Comparison of ENCODE assay signal across 1 cellular context in the genomic region with DNA sequence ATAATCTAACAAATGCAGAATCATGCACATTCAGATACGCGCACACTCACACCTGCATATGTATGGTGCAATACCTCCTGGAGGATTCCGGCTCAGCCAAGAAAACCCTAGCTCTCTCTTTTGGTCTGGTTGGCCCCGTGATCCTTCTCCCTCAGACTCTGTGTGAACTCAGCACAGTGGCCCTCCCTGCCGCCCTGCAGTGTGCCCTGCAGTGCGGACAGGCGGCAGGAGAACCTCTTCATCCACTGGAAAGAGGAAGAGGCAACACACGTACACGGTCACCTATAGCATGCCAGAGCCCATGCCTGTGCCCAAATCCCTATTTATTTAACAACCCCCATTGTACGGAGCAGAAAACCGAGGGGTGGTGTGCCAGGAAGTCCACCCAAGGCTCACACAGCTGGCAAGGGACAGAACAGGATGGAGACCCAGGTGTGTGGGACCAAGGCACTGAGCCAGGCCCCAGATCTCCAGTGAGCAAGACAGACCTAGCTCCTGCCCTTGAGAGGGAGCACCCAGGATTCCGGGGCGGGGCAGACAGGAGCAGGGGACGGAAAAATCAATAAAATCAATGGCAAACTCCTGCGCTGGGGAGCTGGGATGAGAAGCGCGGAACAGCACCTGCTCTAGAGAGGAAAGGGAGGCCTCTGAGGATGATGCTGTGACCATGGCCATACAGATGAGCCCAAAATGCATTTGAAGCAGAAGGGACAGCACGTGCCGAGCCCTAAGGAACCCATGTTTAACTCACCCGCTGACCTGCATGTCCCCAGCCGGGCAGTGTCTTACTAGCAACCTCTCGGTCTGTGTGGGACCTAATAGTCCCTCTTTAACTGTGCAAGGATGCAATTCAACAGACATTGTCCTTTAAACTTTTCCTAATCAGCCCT.
TF ChIP-seq lines count a peak whose summit lies in the region.

No MANE protein-coding gene starts in this region.

TF ChIP-seq in HepG2, 621 proteins besides CTCF, POLR2A, EP300 and RAD21 (continued from another document and continues in another):
- TF ChIP-seq, protein P1, sequence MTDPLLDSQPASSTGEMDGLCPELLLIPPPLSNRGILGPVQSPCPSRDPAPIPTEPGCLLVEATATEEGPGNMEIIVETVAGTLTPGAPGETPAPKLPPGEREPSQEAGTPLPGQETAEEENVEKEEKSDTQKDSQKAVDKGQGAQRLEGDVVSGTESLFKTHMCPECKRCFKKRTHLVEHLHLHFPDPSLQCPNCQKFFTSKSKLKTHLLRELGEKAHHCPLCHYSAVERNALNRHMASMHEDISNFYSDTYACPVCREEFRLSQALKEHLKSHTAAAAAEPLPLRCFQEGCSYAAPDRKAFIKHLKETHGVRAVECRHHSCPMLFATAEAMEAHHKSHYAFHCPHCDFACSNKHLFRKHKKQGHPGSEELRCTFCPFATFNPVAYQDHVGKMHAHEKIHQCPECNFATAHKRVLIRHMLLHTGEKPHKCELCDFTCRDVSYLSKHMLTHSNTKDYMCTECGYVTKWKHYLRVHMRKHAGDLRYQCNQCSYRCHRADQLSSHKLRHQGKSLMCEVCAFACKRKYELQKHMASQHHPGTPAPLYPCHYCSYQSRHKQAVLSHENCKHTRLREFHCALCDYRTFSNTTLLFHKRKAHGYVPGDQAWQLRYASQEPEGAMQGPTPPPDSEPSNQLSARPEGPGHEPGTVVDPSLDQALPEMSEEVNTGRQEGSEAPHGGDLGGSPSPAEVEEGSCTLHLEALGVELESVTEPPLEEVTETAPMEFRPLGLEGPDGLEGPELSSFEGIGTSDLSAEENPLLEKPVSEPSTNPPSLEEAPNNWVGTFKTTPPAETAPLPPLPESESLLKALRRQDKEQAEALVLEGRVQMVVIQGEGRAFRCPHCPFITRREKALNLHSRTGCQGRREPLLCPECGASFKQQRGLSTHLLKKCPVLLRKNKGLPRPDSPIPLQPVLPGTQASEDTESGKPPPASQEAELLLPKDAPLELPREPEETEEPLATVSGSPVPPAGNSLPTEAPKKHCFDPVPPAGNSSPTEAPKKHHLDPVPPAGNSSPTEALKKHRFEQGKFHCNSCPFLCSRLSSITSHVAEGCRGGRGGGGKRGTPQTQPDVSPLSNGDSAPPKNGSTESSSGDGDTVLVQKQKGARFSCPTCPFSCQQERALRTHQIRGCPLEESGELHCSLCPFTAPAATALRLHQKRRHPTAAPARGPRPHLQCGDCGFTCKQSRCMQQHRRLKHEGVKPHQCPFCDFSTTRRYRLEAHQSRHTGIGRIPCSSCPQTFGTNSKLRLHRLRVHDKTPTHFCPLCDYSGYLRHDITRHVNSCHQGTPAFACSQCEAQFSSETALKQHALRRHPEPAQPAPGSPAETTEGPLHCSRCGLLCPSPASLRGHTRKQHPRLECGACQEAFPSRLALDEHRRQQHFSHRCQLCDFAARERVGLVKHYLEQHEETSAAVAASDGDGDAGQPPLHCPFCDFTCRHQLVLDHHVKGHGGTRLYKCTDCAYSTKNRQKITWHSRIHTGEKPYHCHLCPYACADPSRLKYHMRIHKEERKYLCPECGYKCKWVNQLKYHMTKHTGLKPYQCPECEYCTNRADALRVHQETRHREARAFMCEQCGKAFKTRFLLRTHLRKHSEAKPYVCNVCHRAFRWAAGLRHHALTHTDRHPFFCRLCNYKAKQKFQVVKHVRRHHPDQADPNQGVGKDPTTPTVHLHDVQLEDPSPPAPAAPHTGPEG (CRISPR knock-in tag; IDR thresholded peaks at IDR 0.05): peak; percentile 62; the same call in 1 of the 2 replicates
- TF ChIP-seq, protein P2, sequence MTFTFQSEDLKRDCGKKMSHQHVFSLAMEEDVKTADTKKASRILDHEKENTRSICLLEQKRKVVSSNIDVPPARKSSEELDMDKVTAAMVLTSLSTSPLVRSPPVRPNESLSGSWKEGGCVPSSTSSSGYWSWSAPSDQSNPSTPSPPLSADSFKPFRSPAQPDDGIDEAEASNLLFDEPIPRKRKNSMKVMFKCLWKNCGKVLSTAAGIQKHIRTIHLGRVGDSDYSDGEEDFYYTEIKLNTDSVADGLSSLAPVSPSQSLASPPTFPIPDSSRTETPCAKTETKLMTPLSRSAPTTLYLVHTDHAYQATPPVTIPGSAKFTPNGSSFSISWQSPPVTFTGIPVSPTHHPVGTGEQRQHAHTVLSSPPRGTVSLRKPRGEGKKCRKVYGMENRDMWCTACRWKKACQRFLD (CRISPR knock-in tag; IDR thresholded peaks at IDR 0.05; ENCODE audit: borderline replicate concordance): no peak
- TF ChIP-seq STAG1 (CRISPR knock-in tag; IDR thresholded peaks at IDR 0.05): no peak; the same call in 1 of the 2 replicates
- no peak for TF ChIP-seq NFE2L1 (CRISPR knock-in tag; IDR thresholded peaks at IDR 0.05; ENCODE audit: borderline replicate concordance)
- TF ChIP-seq ZFYVE20 (CRISPR knock-in tag; IDR thresholded peaks at IDR 0.05; ENCODE audit: borderline replicate concordance, low read depth): no peak
- TF ChIP-seq ZBTB7B (CRISPR knock-in tag; IDR thresholded peaks at IDR 0.05): peak; percentile 88; the same call in 1 of the 2 replicates
- TF ChIP-seq HIVEP1 (CRISPR knock-in tag; IDR thresholded peaks at IDR 0.05): no peak
- no peak for TF ChIP-seq ZNF121 (CRISPR knock-in tag; IDR thresholded peaks at IDR 0.05)
- no peak for TF ChIP-seq ZNF674 (CRISPR knock-in tag; IDR thresholded peaks at IDR 0.05; ENCODE audit: low read depth)
- no peak for TF ChIP-seq KLF13 (CRISPR knock-in tag; IDR thresholded peaks at IDR 0.05)
- no peak for TF ChIP-seq DR1 (CRISPR knock-in tag; IDR thresholded peaks at IDR 0.05)
- TF ChIP-seq TSC22D2 (CRISPR knock-in tag; IDR thresholded peaks at IDR 0.05; ENCODE audit: borderline replicate concordance): no peak
- no peak for TF ChIP-seq NPAS2 (CRISPR knock-in tag; IDR thresholded peaks at IDR 0.05; ENCODE audit: borderline replicate concordance)
- TF ChIP-seq ZNF605 (CRISPR knock-in tag; IDR thresholded peaks at IDR 0.05): no peak
- TF ChIP-seq ZNF232 (CRISPR knock-in tag; IDR thresholded peaks at IDR 0.05; ENCODE audit: borderline replicate concordance): no peak; the same call in 1 of the 2 replicates
- peak; percentile 60; the same call in 1 of the 2 replicates for TF ChIP-seq FOXC1 (CRISPR knock-in tag; IDR thresholded peaks at IDR 0.05; ENCODE audit: borderline replicate concordance)
- peak; percentile 23; the same call in 1 of the 2 replicates for TF ChIP-seq ZNF556 (CRISPR knock-in tag; IDR thresholded peaks at IDR 0.05; ENCODE audit: borderline replicate concordance)
- 0 out of 2 replicates have a peak, but pooled peaks have one; percentile 72 for TF ChIP-seq SRY (CRISPR knock-in tag; IDR thresholded peaks at IDR 0.05)
- no peak for TF ChIP-seq NFIC (IDR thresholded peaks at IDR 0.05; ENCODE audit: low read length)
- no peak for TF ChIP-seq POLR2AphosphoS2 (IDR thresholded peaks at IDR 0.05; ENCODE audit: low read depth, low read length)
- TF ChIP-seq U2AF2 (IDR thresholded peaks at IDR 0.05; ENCODE audit: low read depth, low read length): no peak
- TF ChIP-seq ADNP (CRISPR knock-in tag; IDR thresholded peaks at IDR 0.05): no peak
- TF ChIP-seq ZNF30 (CRISPR knock-in tag; IDR thresholded peaks at IDR 0.05): no peak
- TF ChIP-seq ZNF512B (CRISPR knock-in tag; IDR thresholded peaks at IDR 0.05; ENCODE audit: borderline replicate concordance): no peak
- no peak for TF ChIP-seq ELF3 (CRISPR knock-in tag; IDR thresholded peaks at IDR 0.05)
- peak; percentile 38; the same call in 1 of the 2 replicates for TF ChIP-seq ZSCAN25 (CRISPR knock-in tag; IDR thresholded peaks at IDR 0.05)
- no peak for TF ChIP-seq TIGD3 (CRISPR knock-in tag; IDR thresholded peaks at IDR 0.05; ENCODE audit: borderline replicate concordance)
- TF ChIP-seq ATF4 (CRISPR knock-in tag; IDR thresholded peaks at IDR 0.05): no peak
- TF ChIP-seq TMF1 (CRISPR knock-in tag; IDR thresholded peaks at IDR 0.05; ENCODE audit: low read depth): peak; percentile 91; the same call in 1 of the 2 replicates
- TF ChIP-seq ZNF687 (CRISPR knock-in tag; IDR thresholded peaks at IDR 0.05): peak; percentile 79
- TF ChIP-seq ZNF737 (CRISPR knock-in tag; IDR thresholded peaks at IDR 0.05; ENCODE audit: borderline replicate concordance): 0 out of 2 replicates have a peak, but pooled peaks have one; percentile 83
- TF ChIP-seq ZNF569 (CRISPR knock-in tag; IDR thresholded peaks at IDR 0.05; ENCODE audit: borderline replicate concordance): no peak
- no peak for TF ChIP-seq DMTF1 (CRISPR knock-in tag; IDR thresholded peaks at IDR 0.05)
- TF ChIP-seq SP140L (CRISPR knock-in tag; IDR thresholded peaks at IDR 0.05; ENCODE audit: borderline replicate concordance): no peak
- no peak for TF ChIP-seq ZNF253 (CRISPR knock-in tag; IDR thresholded peaks at IDR 0.05; ENCODE audit: borderline replicate concordance)
- TF ChIP-seq HNF4A (CRISPR knock-in tag; IDR thresholded peaks at IDR 0.05): peak; percentile 84
